ENCODE assay signal across 1 cellular context in genomic region chr17:2722611-2723010, GRCh38.
TF ChIP-seq lines count a peak whose summit lies in the region.

No MANE protein-coding gene starts in this region.

TF ChIP-seq in HCT116, 20 proteins besides CTCF, POLR2A, EP300 and RAD21 (continued from another document):
- TF ChIP-seq ATF3 (IDR thresholded peaks at IDR 0.05): no peak
- no peak for TF ChIP-seq FOSL1 (IDR thresholded peaks at IDR 0.05; ENCODE audit: low read depth)
- no peak for TF ChIP-seq EGR1 (IDR thresholded peaks at IDR 0.05; ENCODE audit: low read depth)
- TF ChIP-seq POLR2AphosphoS5 (IDR thresholded peaks at IDR 0.05; ENCODE audit: low read depth, low read length): no peak
- TF ChIP-seq EZH2phosphoT487 (IDR thresholded peaks at IDR 0.05; ENCODE audit: borderline replicate concordance): no peak
